Comparison of ENCODE assay signal across 3 cellular contexts in the genomic region with DNA sequence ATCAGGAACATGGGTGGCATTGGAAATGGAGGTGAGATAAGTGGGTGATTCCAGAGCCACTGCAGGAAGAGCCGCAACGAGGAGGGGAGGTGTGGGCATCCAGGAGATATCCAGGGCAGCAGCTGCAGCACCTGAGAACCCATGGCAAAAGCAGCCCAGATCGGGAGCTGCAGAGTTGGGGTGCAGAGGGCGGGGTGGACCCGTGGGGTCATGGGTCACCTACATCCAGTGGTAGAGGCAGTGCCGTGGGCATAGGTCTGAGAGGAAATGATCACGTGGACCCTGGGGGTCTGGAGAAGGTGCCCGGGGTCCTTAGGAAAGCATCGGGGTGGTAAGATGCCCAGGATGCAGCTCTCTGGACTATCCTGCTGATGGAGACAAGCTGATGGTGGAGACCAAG.
"Had no signal": no experiment of that assay in that cellular context is flagged by ENCODE, and none has a peak within 500 bp of the region (broad histone marks: within the 10 kb centered on the region; RNA-seq: fewer than 3 reads in every experiment).

No MANE protein-coding gene starts in this region.

- ATAC-seq: GM12878 had no signal

- DNase-seq: GDM1, GF-D8 had no signal

- H3K4me3 ChIP-seq: GM12878 had no signal
